Comparison of ENCODE assay signal across 14 cellular contexts in the genomic region with DNA sequence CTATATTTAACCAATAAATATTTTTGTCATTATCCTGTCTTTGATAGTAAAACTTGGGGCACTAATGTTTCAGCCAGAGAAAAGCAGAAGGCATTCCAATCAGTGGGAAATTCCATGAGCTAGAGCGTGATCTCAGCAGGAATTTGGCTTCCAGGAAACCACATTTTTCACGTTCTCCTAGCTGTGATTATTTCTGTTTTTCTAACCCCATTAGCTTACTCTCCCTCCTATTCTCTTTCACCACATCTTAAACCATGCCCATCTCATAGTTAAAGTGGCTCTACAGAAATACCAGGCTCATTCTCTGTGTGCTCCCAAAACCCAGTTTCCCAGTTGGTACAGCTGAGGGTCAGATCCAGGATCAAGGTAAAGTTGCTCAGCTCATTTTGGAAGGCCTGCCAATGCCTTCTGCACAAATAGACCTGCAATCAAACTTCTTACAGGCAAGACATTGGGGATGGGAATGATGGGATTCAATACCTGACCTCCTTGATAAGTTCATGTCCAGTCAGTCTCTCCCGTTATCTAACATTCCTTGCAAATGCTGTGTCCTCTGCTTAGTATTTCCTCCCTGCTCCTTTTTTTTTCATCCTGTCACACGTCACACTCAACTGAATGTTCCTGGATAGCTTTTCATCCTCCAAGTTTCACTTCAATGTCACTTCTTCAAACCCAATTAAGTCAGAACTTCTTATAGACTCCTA. TPM values are rescaled to one million over a fixed set of nuclear protein-coding genes. Genes with fewer than 3 reads are reported as not detected.
A peak's percentile ranks its signal among the peaks of the same experiment; 100 is the strongest.
DNase-seq lines count a peak whose midpoint lies in the region; ATAC-seq, FAIRE-seq and TF ChIP-seq lines count a peak whose summit lies in the region.
"Had no signal": no experiment of that assay in that cellular context is flagged by ENCODE, and none has a peak within 500 bp of the region (broad histone marks: within the 10 kb centered on the region; RNA-seq: fewer than 3 reads in every experiment).

No MANE protein-coding gene starts in this region.

- peaks cover 3% of the 10 kb centered on the region; the same call in 1 of the 2 replicates for H3K27me3 ChIP-seq in IMR-90 (ENCODE audit: control insufficient read depth, insufficient read depth, low read length)
- H3K27me3 ChIP-seq in esophagus muscularis mucosa: no peaks in the 10 kb centered on the region
- H3K27me3 ChIP-seq in right lobe of liver: no peaks in the 10 kb centered on the region
- no peaks in the 10 kb centered on the region for H3K27me3 ChIP-seq in small intestine (ENCODE audit: control insufficient read depth in 2 of 2, insufficient read depth in 2 of 2, low read length in 2 of 2)
- no peaks in the 10 kb centered on the region for H3K27me3 ChIP-seq in testis
- H3K27me3 ChIP-seq: vagina had no signal

- H3K4me3 ChIP-seq in IMR-90 (ENCODE audit: insufficient read depth, low read depth, low read length): no peak overlapping the region
- H3K4me3 ChIP-seq in esophagus muscularis mucosa: no peak overlapping the region
- no peak overlapping the region for H3K4me3 ChIP-seq in right lobe of liver
- H3K4me3 ChIP-seq in small intestine (ENCODE audit: low read depth in 1 of 2, low read length in 2 of 2): no peak overlapping the region
- no peak overlapping the region for H3K4me3 ChIP-seq in testis
- H3K4me3 ChIP-seq: lower lobe of right lung, vagina had no signal

- no TSS peak for BruUV-seq in IMR-90 (replicated peaks; lab: Mats Ljungman, UMichigan)

- no peak for FAIRE-seq in small intestine (lab: Jason Lieb, UNC)

- in situ Hi-C loops in IMR-90 (cut with MboI; ENCODE audit: low sequenced_read_pairs): no loop called here

- H3K9me3 ChIP-seq in IMR-90 (ENCODE audit: control insufficient read depth, insufficient read depth, low read length) (no peaks in the 10 kb centered on the region), esophagus muscularis mucosa (no peaks in the 10 kb centered on the region), right lobe of liver (no peaks in the 10 kb centered on the region), small intestine (ENCODE audit: control insufficient read depth, low read depth) (no peaks in the 10 kb centered on the region), testis (no peaks in the 10 kb centered on the region)
- H3K9me3 ChIP-seq: lower lobe of right lung, vagina had no signal

- intact Hi-C loops in IMR-90 (cut with micrococcal nuclease): no loop called here
- intact Hi-C loops in esophagus muscularis mucosa (cut with DNase I): no loop called here
- intact Hi-C loops in right lobe of liver (cut with DNase I): no loop called here
- intact Hi-C loops in head of caudate nucleus (cut with DNase I): no loop called here
- intact Hi-C loops in testis (cut with DNase I; ENCODE audit: low total_unique reads): no loop called here

- no peak overlapping the region for H3K56ac ChIP-seq in IMR-90 (ENCODE audit: extremely low read depth, insufficient read depth, low read length)

- no peaks in the 10 kb centered on the region for H4K20me1 ChIP-seq in IMR-90 (ENCODE audit: insufficient read depth, low read length)

- CTCF ChIA-PET in IMR-90 (lab: Yijun Ruan, JAX): no interaction called here

- H2BK5ac ChIP-seq in IMR-90 (ENCODE audit: low read depth, low read length, poor library complexity, severe bottlenecking): peak overlapping the region; percentile 61

- 0 out of 2 replicates have a peak overlapping the region, but pooled peaks have one; percentile 2 for H4K91ac ChIP-seq in IMR-90 (ENCODE audit: insufficient read depth, low read depth, low read length)

- no peaks in the 10 kb centered on the region for H3K79me1 ChIP-seq in IMR-90 (ENCODE audit: low read depth in 1 of 2, low read length in 2 of 2)

- no peak for TF ChIP-seq CTCF in IMR-90 (conservative IDR thresholded peaks at IDR 0.05; ENCODE audit: low read depth, low read length)
- TF ChIP-seq CTCF in esophagus muscularis mucosa (IDR thresholded peaks at IDR 0.05): no peak
- TF ChIP-seq CTCF in right lobe of liver (IDR thresholded peaks at IDR 0.05): no peak
- no peak for TF ChIP-seq CTCF in testis (IDR thresholded peaks at IDR 0.05)

- H2BK15ac ChIP-seq in IMR-90 (ENCODE audit: low read depth, low read length): peak overlapping the region; percentile 1; the same call in 1 of the 3 replicates

- H4K8ac ChIP-seq in IMR-90 (ENCODE audit: low read depth in 2 of 2, low read length in 2 of 2): peak overlapping the region; percentile 10 to 13; a peak in 1 of 4 replicates

- no peak for TF ChIP-seq RAD21 in IMR-90 (IDR thresholded peaks at IDR 0.05; ENCODE audit: low read length)

- H3K4me2 ChIP-seq in IMR-90 (ENCODE audit: low read depth, low read length): peak overlapping the region; percentile 53

- peak overlapping the region; percentile 54; the same call in 1 of the 2 replicates for H4K5ac ChIP-seq in IMR-90 (ENCODE audit: low read depth, low read length)

- no peak overlapping the region for H2AK9ac ChIP-seq in IMR-90 (replicated peaks; ENCODE audit: low read depth, low read length, poor library complexity)

- H3K14ac ChIP-seq in IMR-90 (replicated peaks; ENCODE audit: low read depth, low read length): peak overlapping the region; percentile 26; the same call in 1 of the 2 replicates

- H3K27ac ChIP-seq in IMR-90 (ENCODE audit: insufficient read depth, low read length) (no peak overlapping the region), esophagus muscularis mucosa (replicated peaks in 1 of 4) (peak overlapping the region; percentile 11 to 48 (median 32)), right lobe of liver (peak overlapping the region in 2 of 3 donors; percentile 35 to 39), small intestine (ENCODE audit: low read depth in 1 of 2, low read length in 1 of 2) (no peak overlapping the region), testis (no peak overlapping the region)
- H3K27ac ChIP-seq: epithelial cell of prostate, lower lobe of right lung, vagina had no signal

- H3K4ac ChIP-seq in IMR-90 (ENCODE audit: low read depth, low read length): peak overlapping the region; percentile 53; the same call in 1 of the 2 replicates

- H3K4me1 ChIP-seq in IMR-90 (ENCODE audit: control insufficient read depth, insufficient read depth, low read length) (peaks cover 3% of the 10 kb centered on the region), esophagus muscularis mucosa (peaks cover 11 to 21% (median 19%) of the 10 kb centered on the region in 4 donors), right lobe of liver (no peaks in the 10 kb centered on the region), small intestine (ENCODE audit: control insufficient read depth in 2 of 2, insufficient read depth in 1 of 2, low read depth in 1 of 2, low read length in 1 of 2) (no peaks in the 10 kb centered on the region), testis (no peaks in the 10 kb centered on the region)
- H3K4me1 ChIP-seq: lower lobe of right lung, vagina had no signal

- H3K23ac ChIP-seq in IMR-90 (ENCODE audit: low read depth, low read length): no peak overlapping the region

- WGBS in IMR-90 (ENCODE audit: extremely low coverage in 2 of 2, insufficient read length in 1 of 2), 2 experiments: 59% methylated on average over 4 of the region's 4 CpGs; no CpG with 5 or more reads in 1 of the 2 experiments
- WGBS in esophagus muscularis mucosa: 47% methylated on average over 4 of the region's 4 CpGs
- WGBS in right lobe of liver (ENCODE audit: insufficient coverage, low coverage, low lambda C conversion rate, missing lambda C conversion rate): 38% methylated on average over 4 of the region's 4 CpGs
- WGBS in small intestine, 3 donors: 49 to 64% (median 61%) methylated on average over 4 of the region's 4 CpGs
- WGBS in testis, 2 donors: 53 to 59% methylated on average over 4 of the region's 4 CpGs

- H2AFZ ChIP-seq in IMR-90 (replicated peaks; ENCODE audit: low read length, poor library complexity): peak overlapping the region; percentile 4

- no peak for TF ChIP-seq EP300 in esophagus muscularis mucosa (IDR thresholded peaks at IDR 0.05)

- H3K36me3 ChIP-seq in IMR-90 (ENCODE audit: control insufficient read depth, insufficient read depth, low read length): no peaks in the 10 kb centered on the region
- peaks cover 0 to 23% (median 3%) of the 10 kb centered on the region in 4 donors for H3K36me3 ChIP-seq in esophagus muscularis mucosa
- H3K36me3 ChIP-seq in right lobe of liver: no peaks in the 10 kb centered on the region
- no peaks in the 10 kb centered on the region for H3K36me3 ChIP-seq in small intestine (ENCODE audit: control insufficient read depth in 2 of 2, insufficient read depth in 2 of 2, low read length in 2 of 2)
- H3K36me3 ChIP-seq in testis (ENCODE audit: low read depth, missing control alignments): no peaks in the 10 kb centered on the region
- H3K36me3 ChIP-seq: lower lobe of right lung, vagina had no signal

- dilution Hi-C loops in IMR-90 (cut with HindIII; ENCODE audit: low sequenced_read_pairs, unreplicated experiment): no loop called here

- H2AK5ac ChIP-seq in IMR-90 (ENCODE audit: low read depth, low read length): peak overlapping the region; percentile 1; the same call in 1 of the 2 replicates

- H2BK20ac ChIP-seq in IMR-90 (ENCODE audit: low read depth, low read length): peak overlapping the region; percentile 44; the same call in 1 of the 2 replicates

- H3K18ac ChIP-seq in IMR-90 (ENCODE audit: low read depth, low read length): peak overlapping the region; percentile 74

- no peak overlapping the region for H3K9ac ChIP-seq in IMR-90 (ENCODE audit: low read depth, low read length)

- ATAC-seq in IMR-90 (ENCODE audit: low read depth): peak; percentile 85
- ATAC-seq in right lobe of liver: peak; percentile 22 to 68 (median 52)
- no peak for ATAC-seq in HG03571 (IDR thresholded peaks at IDR 0.05; ENCODE audit: unreplicated experiment)
- ATAC-seq: activated naive CD8-positive, alpha-beta T cell treated with anti-CD3 and anti-CD28 coated beads, Interleukin-2, amount 50 U/mL, for 24 hours; lower lobe of right lung had no signal

- DNase-seq in AG08395 (ENCODE audit: low spot score): peak; percentile 65
- DNase-seq in IMR-90: peak; percentile 69
- no peak for DNase-seq in esophagus muscularis mucosa (ENCODE audit: extremely low spot score)
- DNase-seq in right lobe of liver: no peak
- DNase-seq in head of caudate nucleus: no peak
- DNase-seq in small intestine: no peak
- DNase-seq in testis: no peak
- DNase-seq: activated naive CD8-positive, alpha-beta T cell treated with anti-CD3 and anti-CD28 coated beads, Interleukin-2, amount 50 U/mL, for 24 hours; lower lobe of right lung; NCI-H146; retina had no signal

- TF ChIP-seq POLR2A in IMR-90 (IDR thresholded peaks at IDR 0.05; ENCODE audit: low read depth, low read length): no peak
- TF ChIP-seq POLR2A in esophagus muscularis mucosa (IDR thresholded peaks at IDR 0.05; ENCODE audit: low read depth): no peak
- no peak for TF ChIP-seq POLR2A in right lobe of liver (IDR thresholded peaks at IDR 0.05)
- TF ChIP-seq POLR2A in testis (IDR thresholded peaks at IDR 0.05): no peak

- POLR2A ChIA-PET in IMR-90 (lab: Charles Lee; ENCODE audit: unreplicated experiment): no interaction called here

- H3K9me1 ChIP-seq in IMR-90 (ENCODE audit: insufficient read depth, low read length): no peaks in the 10 kb centered on the region

- H2BK120ac ChIP-seq in IMR-90 (ENCODE audit: low read depth, low read length): peak overlapping the region; percentile 22; the same call in 1 of the 2 replicates

RNA-seq across cellular contexts. Expression of a gene that starts 33.1 kb away (rescaled TPM):
- total RNA-seq in IMR-90 (2012; rRNA removed) (111 and 206 TPM in 2 replicates), esophagus muscularis mucosa (100 to 1,000 TPM in 1 of 4 donors, 10 to 100 TPM in 3; 87.6 to 102 (median 91.9) TPM), right lobe of liver (10 to 100 TPM; 40.1 to 66.8 (median 62.2) TPM), testis (10 to 100 TPM; 53.8 to 57.4 TPM)
- polyA plus RNA-seq in IMR-90 (2012; rRNA removed) (35.0 and 48.5 TPM in 2 replicates), small intestine (10 to 100 TPM; 13.0 to 33.1 (median 13.2) TPM), testis (ENCODE audit: insufficient read depth, low read depth, low replicate concordance) (52.7 TPM)
- polyA plus RNA-seq in IMR-90 (2012; cell fraction: cytosol; rRNA removed): 9.4 and 13.2 TPM in 2 replicates
- 7.0 and 24.4 TPM in 2 replicates for polyA plus RNA-seq in IMR-90 (2012; cell fraction: nucleus; rRNA removed; ENCODE audit: low replicate concordance)

Comparison
In these comparisons a context has a peak if more than half of its experiments do, and no peak if none do; other contexts are left out.
1. DNase-seq: peak in AG08395 (single experiment) and IMR-90 (single experiment); none in esophagus muscularis mucosa (single experiment), right lobe of liver (0 of 3), head of caudate nucleus (0 of 42), small intestine (single experiment) and testis (single experiment).
2. H3K27ac ChIP-seq: peak in esophagus muscularis mucosa (4 of 4) and right lobe of liver (2 of 3); none in IMR-90 (single experiment), small intestine (0 of 2) and testis (0 of 2).